In genomic region chr12:116559080-116559329, GRCh38 we compare ENCODE assay signal across 9 cellular contexts. TPM values are rescaled to one million over a fixed set of nuclear protein-coding genes. Genes with fewer than 3 reads are reported as not detected.
DNase-seq lines count a peak whose midpoint lies in the region; ATAC-seq and TF ChIP-seq lines count a peak whose summit lies in the region.
"Had no signal": no experiment of that assay in that cellular context is flagged by ENCODE, and none has a peak within 500 bp of the region (broad histone marks: within the 10 kb centered on the region; RNA-seq: fewer than 3 reads in every experiment).

No MANE protein-coding gene starts in this region.

- ATAC-seq in GM19395 (IDR thresholded peaks at IDR 0.05; ENCODE audit: unreplicated experiment) (peak; percentile 57), HG03378 (IDR thresholded peaks at IDR 0.05; ENCODE audit: unreplicated experiment) (peak; percentile 64)

- in situ Hi-C loops in G401 (cut with HindIII; ENCODE audit: low sequenced_read_pairs), result no loop called here

- peaks cover 9% of the 10 kb centered on the region for H3K36me3 Mint-ChIP-seq in Caco-2 (ENCODE audit: insufficient read depth, unreplicated experiment)

- H3K36me3 ChIP-seq in Caco-2 (ENCODE audit: control insufficient read depth, insufficient read depth, low read length), result no peaks in the 10 kb centered on the region
- no peaks in the 10 kb centered on the region for H3K36me3 ChIP-seq in adipocyte (ENCODE audit: control insufficient read depth, insufficient read depth, low read length, severe bottlenecking)
- H3K36me3 ChIP-seq: thoracic aorta had no signal

- no peak for DNase-seq in Caco-2
- no peak for DNase-seq in adipocyte (ENCODE audit: low read depth)
- peak; percentile 28 for DNase-seq in pons (ENCODE audit: low spot score)
- DNase-seq in G401 (ENCODE audit: low spot score), result no peak
- no peak for DNase-seq in NCI-H2107 treated with DMSO at 0.1 percent for 48 hours (lab: John Stamatoyannopoulos, UW; ENCODE audit: unreplicated experiment)
- no peak for DNase-seq in effector CD4-positive, alpha-beta T cell

- CTCF ChIA-PET in Caco-2 (lab: Charles Lee), result interaction anchor here (0.6 kb wide), 2 partner anchors 31 to 138 kb away, joined by 3 to 5 read pairs; no protein-coding TSS in a partner anchor

- H3K9me3 ChIP-seq in Caco-2 (peaks cover 18% of the 10 kb centered on the region), adipocyte (ENCODE audit: control insufficient read depth, low read length) (peaks cover 11% of the 10 kb centered on the region)

- peaks cover 8% of the 10 kb centered on the region for H3K9me3 Mint-ChIP-seq in Caco-2 (ENCODE audit: unreplicated experiment)

- H3K27ac Mint-ChIP-seq in Caco-2 (ENCODE audit: unreplicated experiment), result peak overlapping the region; percentile 92

- no peaks in the 10 kb centered on the region for H3K27me3 ChIP-seq in Caco-2 (replicated peaks; ENCODE audit: control insufficient read depth, insufficient read depth, low read length)
- H3K27me3 ChIP-seq in adipocyte (replicated peaks; ENCODE audit: control insufficient read depth, insufficient read depth, low read length), result no peaks in the 10 kb centered on the region

- H3K4me1 ChIP-seq in Caco-2 (peaks cover 18% of the 10 kb centered on the region), adipocyte (ENCODE audit: control insufficient read depth, insufficient read depth, low read length) (peaks cover 9% of the 10 kb centered on the region)

- TF ChIP-seq CTCF in Caco-2 (IDR thresholded peaks at IDR 0.05; ENCODE audit: insufficient read depth in 1 of 2, low read depth in 1 of 2, low read length in 1 of 2, severe bottlenecking in 1 of 2, unreplicated experiment in 1 of 2), result no peak

- H3K4me3 Mint-ChIP-seq in Caco-2 (ENCODE audit: unreplicated experiment), result peak overlapping the region; percentile 56

- POLR2A ChIA-PET in Caco-2 (lab: Charles Lee), result no interaction called here

- intact Hi-C loops in Caco-2 (cut with micrococcal nuclease; ENCODE audit: unreplicated experiment), result loop anchor here (1.0 kb wide), 2 partner anchors 26 to 56 kb away; no protein-coding TSS in a partner anchor

- BruUV-seq in Caco-2 (replicated peaks; lab: Mats Ljungman, UMichigan), result no TSS peak

- no peak overlapping the region for H3K4me3 ChIP-seq in Caco-2 (ENCODE audit: low read depth, low read length)
- no peak overlapping the region for H3K4me3 ChIP-seq in adipocyte (ENCODE audit: low read length)
- H3K4me3 ChIP-seq: thoracic aorta had no signal

- H3K27me3 Mint-ChIP-seq in Caco-2 (ENCODE audit: insufficient read depth, unreplicated experiment), result no peaks in the 10 kb centered on the region

- H3K9ac ChIP-seq in adipocyte (ENCODE audit: low read length), result peak overlapping the region; percentile 14

- peaks cover 20% of the 10 kb centered on the region for H3K4me1 Mint-ChIP-seq in Caco-2 (ENCODE audit: low read depth, unreplicated experiment)

RNA-seq across cellular contexts. Expression of gene MAP1LC3B2, which starts 0.2 kb away (rescaled TPM):
- total RNA-seq in Caco-2 (2022), result 1.8 TPM in 1 of 2 replicates, not detected in the other
- 0.34 TPM in 1 of 2 replicates, not detected in the other for total RNA-seq in G401 (2014; rRNA removed; shearing (Covaris generic))
